In the genomic region with DNA sequence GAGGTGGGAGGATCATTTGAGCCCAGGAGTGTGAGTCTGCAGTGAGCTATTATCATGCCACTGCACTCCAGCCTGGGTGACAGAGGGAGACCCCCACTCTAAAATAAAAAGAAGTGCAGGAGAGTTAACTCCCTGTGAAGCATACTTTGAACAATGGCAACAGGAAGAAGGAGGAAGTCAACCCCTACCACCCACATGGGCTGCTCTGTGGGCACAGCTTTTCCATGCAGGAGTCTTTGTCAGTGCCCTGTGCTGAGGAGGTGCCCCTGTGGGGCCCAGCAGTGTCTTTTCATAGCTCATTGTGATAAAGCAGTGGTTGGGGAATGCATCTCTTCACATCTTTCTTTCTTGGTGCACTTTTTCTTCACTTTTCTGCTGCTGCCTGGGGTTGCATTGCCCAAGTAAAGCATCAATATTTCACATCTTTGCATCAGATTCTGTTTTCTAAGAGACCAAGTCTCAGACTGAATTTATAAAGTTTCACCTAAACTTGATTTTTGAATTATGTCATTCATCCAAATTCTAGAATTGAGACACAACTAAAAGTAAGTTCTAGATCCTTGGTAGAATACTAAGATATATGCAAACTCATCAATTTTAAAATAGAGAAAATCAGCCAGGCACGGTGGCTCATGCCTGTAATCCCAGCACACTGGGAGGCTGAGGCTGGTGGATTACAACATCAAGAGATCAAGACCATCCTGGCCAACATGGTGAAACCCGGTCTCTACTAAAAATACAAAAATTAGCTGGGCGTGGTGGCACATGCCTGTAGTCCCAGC, we compare ENCODE assay signal across 7 cellular contexts.
"Had no signal": no experiment of that assay in that cellular context is flagged by ENCODE, and none has a peak within 500 bp of the region (broad histone marks: within the 10 kb centered on the region; RNA-seq: fewer than 3 reads in every experiment).

No MANE protein-coding gene starts in this region.

- H3K27ac ChIP-seq: HL-60 had no signal

- H3K4me1 ChIP-seq: HAP-1 had no signal

- H3K36me3 ChIP-seq: HAP-1 had no signal

- DNase-seq: GOT3, H7, HFFc6, KG1 had no signal

- ATAC-seq: HCT116 had no signal

- H3K4me3 ChIP-seq: HAP-1 had no signal

- H3K9me3 ChIP-seq: HAP-1 had no signal
